22 cellular contexts compared by ENCODE assay signal in the genomic region with DNA sequence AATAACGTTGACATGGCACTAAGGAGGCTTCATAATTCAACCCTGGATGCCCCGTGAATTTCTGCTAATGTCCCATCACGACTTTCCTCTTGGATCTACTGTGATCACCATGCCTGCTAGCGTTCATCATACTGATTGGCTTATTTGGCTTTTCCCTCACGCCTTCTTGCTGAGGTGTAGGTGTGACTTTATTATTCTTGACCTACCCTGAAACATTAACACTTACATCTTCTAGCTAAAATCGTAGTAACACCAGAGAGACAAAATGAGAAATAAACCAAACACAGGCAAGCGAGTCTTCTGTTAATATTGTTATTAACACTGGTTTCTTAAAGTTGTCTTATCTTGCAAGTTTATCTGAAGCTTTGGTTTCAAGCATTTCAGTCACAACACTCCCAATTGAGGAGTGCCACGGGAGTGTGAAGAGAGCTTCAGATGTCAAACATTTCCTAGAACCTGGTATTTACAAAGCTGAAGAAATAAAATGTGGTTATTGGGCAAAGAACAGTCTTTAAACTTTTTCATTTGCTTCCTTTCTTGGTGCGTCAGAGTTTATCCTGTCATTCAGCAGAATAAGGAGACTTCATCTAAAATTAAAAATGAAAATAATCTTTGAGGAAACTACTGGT. TPM values are rescaled to one million over a fixed set of nuclear protein-coding genes. Genes with fewer than 3 reads are reported as not detected.
DNase-seq lines count a peak whose midpoint lies in the region; ATAC-seq and TF ChIP-seq lines count a peak whose summit lies in the region.
"Had no signal": no experiment of that assay in that cellular context is flagged by ENCODE, and none has a peak within 500 bp of the region (broad histone marks: within the 10 kb centered on the region; RNA-seq: fewer than 3 reads in every experiment).

No MANE protein-coding gene starts in this region.

- H3K9ac ChIP-seq in SK-N-SH = no peak overlapping the region
- H3K9ac ChIP-seq: neural progenitor cell had no signal

- TF ChIP-seq CTCF in spleen (IDR thresholded peaks at IDR 0.05 in 8 of 11, conservative IDR thresholded peaks at IDR 0.05 in 3 of 11) = no peak
- TF ChIP-seq CTCF in SK-N-SH (IDR thresholded peaks at IDR 0.05) = no peak
- no peak for TF ChIP-seq CTCF in A673 (conservative IDR thresholded peaks at IDR 0.05; ENCODE audit: low read depth, low read length)

- TF ChIP-seq EP300 in SK-N-SH (IDR thresholded peaks at IDR 0.05; ENCODE audit: borderline replicate concordance in 1 of 2, low read depth in 1 of 2, low read length in 1 of 2) = no peak

- no peaks in the 10 kb centered on the region for H3K79me2 ChIP-seq in SK-N-SH (ENCODE audit: insufficient read depth)

- H3K36me3 ChIP-seq in spleen = peaks cover 0 to 22% (median 0%) of the 10 kb centered on the region in 6 donors
- no peaks in the 10 kb centered on the region for H3K36me3 ChIP-seq in SK-N-SH (replicated peaks in 1 of 2; ENCODE audit: control insufficient read depth in 1 of 2, insufficient read depth in 2 of 2, low read length in 1 of 2)
- no peaks in the 10 kb centered on the region for H3K36me3 ChIP-seq in A673 (ENCODE audit: insufficient read depth, low read length, poor library complexity, severe bottlenecking)
- H3K36me3 ChIP-seq: ascending aorta, MG63, neural progenitor cell, sigmoid colon had no signal

- peaks cover 60% of the 10 kb centered on the region for H3K4me1 Mint-ChIP-seq in activated naive CD4-positive, alpha-beta T cell treated with anti-CD3 and anti-CD28 coated beads for 36 hours (ENCODE audit: low read depth)
- H3K4me1 Mint-ChIP-seq in T-helper 1 cell treated with Interleukin-12 subunit alpha and Interleukin-12 subunit beta and Interleukin-4 antibody, amounts not matched to agents 30 μg/mL and 1 μg/mL, for 36 hours (ENCODE audit: low read depth) = peaks cover 57% of the 10 kb centered on the region
- H3K4me1 Mint-ChIP-seq in activated naive CD8-positive, alpha-beta T cell treated with anti-CD3 and anti-CD28 coated beads, Interleukin-2, amount 50 U/mL, for 24 hours = peaks cover 53% of the 10 kb centered on the region

- H3K27me3 ChIP-seq in spleen (replicated peaks in 1 of 7) = no peaks in the 10 kb centered on the region
- H3K27me3 ChIP-seq in SK-N-SH (ENCODE audit: insufficient read depth) = no peaks in the 10 kb centered on the region
- H3K27me3 ChIP-seq in A673 (replicated peaks; ENCODE audit: insufficient read depth, low read depth, low read length, poor library complexity) = no peaks in the 10 kb centered on the region
- H3K27me3 ChIP-seq: ascending aorta, dorsolateral prefrontal cortex, heart left ventricle, MG63, neural progenitor cell, sigmoid colon had no signal

- no peaks in the 10 kb centered on the region for H4K20me1 ChIP-seq in SK-N-SH (ENCODE audit: insufficient read depth)

- TF ChIP-seq POLR2A in spleen (IDR thresholded peaks at IDR 0.05) = no peak

- peaks cover 17% of the 10 kb centered on the region for H3K36me3 Mint-ChIP-seq in activated naive CD4-positive, alpha-beta T cell treated with anti-CD3 and anti-CD28 coated beads for 36 hours (ENCODE audit: low read depth)
- H3K36me3 Mint-ChIP-seq in T-helper 1 cell treated with Interleukin-12 subunit alpha and Interleukin-12 subunit beta and Interleukin-4 antibody, amounts not matched to agents 30 μg/mL and 1 μg/mL, for 36 hours (ENCODE audit: low read depth) = peaks cover 59% of the 10 kb centered on the region
- peaks cover 55% of the 10 kb centered on the region for H3K36me3 Mint-ChIP-seq in activated naive CD8-positive, alpha-beta T cell treated with anti-CD3 and anti-CD28 coated beads, Interleukin-2, amount 50 U/mL, for 24 hours (ENCODE audit: low read depth)
- H3K36me3 Mint-ChIP-seq: neural progenitor cell had no signal

- H3K4me1 ChIP-seq in spleen (peaks cover 8 to 68% (median 34%) of the 10 kb centered on the region in 6 donors), SK-N-SH (ENCODE audit: control insufficient read depth in 1 of 2, insufficient read depth in 2 of 2, low read depth in 1 of 2, low read length in 1 of 2) (no peaks in the 10 kb centered on the region; a peak in 1 of 4 replicates), A673 (ENCODE audit: insufficient read depth, low read length, poor library complexity, severe bottlenecking) (no peaks in the 10 kb centered on the region)
- H3K4me1 ChIP-seq: ascending aorta, neural progenitor cell, sigmoid colon had no signal

- H3K9me3 ChIP-seq in spleen (no peaks in the 10 kb centered on the region), SK-N-SH (no peaks in the 10 kb centered on the region), A673 (ENCODE audit: low read depth, low read length, poor library complexity, severe bottlenecking) (no peaks in the 10 kb centered on the region)
- H3K9me3 ChIP-seq: ascending aorta, heart left ventricle, MG63, sigmoid colon had no signal

- no peak overlapping the region for H3K4me3 ChIP-seq in spleen
- no peak overlapping the region for H3K4me3 ChIP-seq in SK-N-SH (ENCODE audit: low read depth in 2 of 2, low read length in 1 of 2)
- H3K4me3 ChIP-seq in A673 (ENCODE audit: low read depth, low read length, poor library complexity, severe bottlenecking) = no peak overlapping the region
- H3K4me3 ChIP-seq: ascending aorta, dorsolateral prefrontal cortex, heart left ventricle, MG63, neural progenitor cell, sigmoid colon had no signal

- no peaks in the 10 kb centered on the region for H3K9me2 ChIP-seq in SK-N-SH

- H3K4me3 Mint-ChIP-seq in activated naive CD4-positive, alpha-beta T cell treated with anti-CD3 and anti-CD28 coated beads for 36 hours = no peak overlapping the region
- peak overlapping the region; percentile 47 for H3K4me3 Mint-ChIP-seq in T-helper 1 cell treated with Interleukin-12 subunit alpha and Interleukin-12 subunit beta and Interleukin-4 antibody, amounts not matched to agents 30 μg/mL and 1 μg/mL, for 36 hours
- H3K4me3 Mint-ChIP-seq in activated naive CD8-positive, alpha-beta T cell treated with anti-CD3 and anti-CD28 coated beads, Interleukin-2, amount 50 U/mL, for 24 hours = peak overlapping the region; percentile 27
- H3K4me3 Mint-ChIP-seq: neural progenitor cell had no signal

- no TSS peak for BruUV-seq in A673 (replicated peaks; lab: Mats Ljungman, UMichigan)

- 73 to 82% (median 78%) methylated on average over 9 of the region's 9 CpGs for WGBS in spleen, 5 donors
- 63% methylated on average over 9 of the region's 9 CpGs for WGBS in SK-N-SH (ENCODE audit: low lambda C conversion rate)

- intact Hi-C loops in activated naive CD4-positive, alpha-beta T cell treated with anti-CD3 and anti-CD28 coated beads for 36 hours (cut with micrococcal nuclease) = loop anchor here (1.0 to 10.0 kb wide), 2 partner anchors 8 to 1725 kb away; no protein-coding TSS in a partner anchor
- intact Hi-C loops in spleen (cut with DNase I; ENCODE audit: low total_unique reads) = no loop called here
- intact Hi-C loops in A673 (cut with micrococcal nuclease; ENCODE audit: unreplicated experiment) = no loop called here

- TF ChIP-seq RAD21 in SK-N-SH (IDR thresholded peaks at IDR 0.05; ENCODE audit: low read length) = no peak

- no peak for DNase-seq in activated naive CD4-positive, alpha-beta T cell treated with anti-CD3 and anti-CD28 coated beads for 36 hours
- no peak for DNase-seq in activated naive CD4-positive, alpha-beta T cell treated with Interleukin-2 at 50 U/mL for 16 hours
- DNase-seq in activated naive CD8-positive, alpha-beta T cell treated with anti-CD3 and anti-CD28 coated beads, Interleukin-2, amount 50 U/mL, for 24 hours = no peak
- DNase-seq in spleen (no peak), SK-N-SH (no peak), A673 (ENCODE audit: low spot score) (no peak)
- DNase-seq: activated effector memory CD4-positive, alpha-beta T cell treated with Interleukin-2 at 50 U/mL for 16 hours; C1 segment of cervical spinal cord; DMS 273 treated with DMSO at 0.1 percent for 48 hours; dorsolateral prefrontal cortex; heart left ventricle; MG63; NCI-H1436; posterior cingulate gyrus; SIG-M5; sigmoid colon had no signal

- H3K4me2 ChIP-seq in SK-N-SH = no peak overlapping the region
- H3K4me2 ChIP-seq: neural progenitor cell had no signal

- peak overlapping the region in 6 of 8 donors; percentile 21 to 68 (median 44) for H3K27ac ChIP-seq in spleen
- H3K27ac ChIP-seq in SK-N-SH (ENCODE audit: low read depth in 2 of 2, low read length in 1 of 2) = no peak overlapping the region
- no peak overlapping the region for H3K27ac ChIP-seq in A673 (ENCODE audit: low read depth, low read length, poor library complexity, severe bottlenecking)
- H3K27ac ChIP-seq: ascending aorta, dorsolateral prefrontal cortex, neural progenitor cell, sigmoid colon had no signal

- no peaks in the 10 kb centered on the region for H3K27me3 Mint-ChIP-seq in activated naive CD4-positive, alpha-beta T cell treated with anti-CD3 and anti-CD28 coated beads for 36 hours (ENCODE audit: low read depth)
- no peaks in the 10 kb centered on the region for H3K27me3 Mint-ChIP-seq in T-helper 1 cell treated with Interleukin-12 subunit alpha and Interleukin-12 subunit beta and Interleukin-4 antibody, amounts not matched to agents 30 μg/mL and 1 μg/mL, for 36 hours (ENCODE audit: low read depth)
- H3K27me3 Mint-ChIP-seq in activated naive CD8-positive, alpha-beta T cell treated with anti-CD3 and anti-CD28 coated beads, Interleukin-2, amount 50 U/mL, for 24 hours = no peaks in the 10 kb centered on the region

- no peak for ATAC-seq in activated naive CD8-positive, alpha-beta T cell treated with anti-CD3 and anti-CD28 coated beads, Interleukin-2, amount 50 U/mL, for 24 hours
- no peak for ATAC-seq in GM18498 (IDR thresholded peaks at IDR 0.05; ENCODE audit: unreplicated experiment)
- ATAC-seq: heart left ventricle, left lobe of liver, Panc1 had no signal

- H3K9me3 Mint-ChIP-seq in activated naive CD4-positive, alpha-beta T cell treated with anti-CD3 and anti-CD28 coated beads for 36 hours = no peaks in the 10 kb centered on the region
- peaks cover 4% of the 10 kb centered on the region for H3K9me3 Mint-ChIP-seq in T-helper 1 cell treated with Interleukin-12 subunit alpha and Interleukin-12 subunit beta and Interleukin-4 antibody, amounts not matched to agents 30 μg/mL and 1 μg/mL, for 36 hours
- peaks cover 3% of the 10 kb centered on the region for H3K9me3 Mint-ChIP-seq in activated naive CD8-positive, alpha-beta T cell treated with anti-CD3 and anti-CD28 coated beads, Interleukin-2, amount 50 U/mL, for 24 hours
- H3K9me3 Mint-ChIP-seq: neural progenitor cell had no signal

- no peak overlapping the region for H2AFZ ChIP-seq in SK-N-SH (ENCODE audit: low read depth)
- H2AFZ ChIP-seq: neural progenitor cell had no signal

- CTCF ChIA-PET in activated naive CD4-positive, alpha-beta T cell treated with anti-CD3 and anti-CD28 coated beads for 36 hours (lab: Charles Lee) = interaction anchor here (0.7 to 2.5 kb wide), 13 partner anchors 9 to 524 kb away, joined by 3 to 15 read pairs (median 4); no protein-coding TSS in a partner anchor
- CTCF ChIA-PET in SK-N-SH (lab: Yijun Ruan, JAX) = interaction anchor here (0.6 to 2.7 kb wide), 9 partner anchors 8 to 249 kb away, joined by 3 to 13 read pairs (median 3); no protein-coding TSS in a partner anchor
- CTCF ChIA-PET in A673 (lab: Charles Lee) = no interaction called here

- H3K27ac Mint-ChIP-seq in activated naive CD4-positive, alpha-beta T cell treated with anti-CD3 and anti-CD28 coated beads for 36 hours = peak overlapping the region; percentile 79
- peak overlapping the region; percentile 56 for H3K27ac Mint-ChIP-seq in T-helper 1 cell treated with Interleukin-12 subunit alpha and Interleukin-12 subunit beta and Interleukin-4 antibody, amounts not matched to agents 30 μg/mL and 1 μg/mL, for 36 hours
- peak overlapping the region; percentile 61 for H3K27ac Mint-ChIP-seq in activated naive CD8-positive, alpha-beta T cell treated with anti-CD3 and anti-CD28 coated beads, Interleukin-2, amount 50 U/mL, for 24 hours
- H3K27ac Mint-ChIP-seq: neural progenitor cell had no signal

- H3F3A ChIP-seq in SK-N-SH (replicated peaks; ENCODE audit: insufficient read depth) = no peaks in the 10 kb centered on the region

- POLR2A ChIA-PET in SK-N-SH (lab: Yijun Ruan, JAX) (no interaction called here), A673 (lab: Charles Lee; ENCODE audit: low non-redundant PET) (no interaction called here)

RNA-seq across cellular contexts. Expression of a gene that starts 15.4 kb away (rescaled TPM):
- total RNA-seq in activated naive CD4-positive, alpha-beta T cell treated with anti-CD3 and anti-CD28 coated beads for 36 hours = 100 to 1,000 TPM; 376 to 402 TPM
- total RNA-seq in spleen (100 to 1,000 TPM in 6 of 7 donors, 10 to 100 TPM in 1; 98.0 to 246 (median 171) TPM), A673 (2021) (69.5 and 76.5 TPM in 2 replicates)
- polyA plus RNA-seq in spleen (10 to 100 TPM; 19.5 to 61.4 (median 25.6) TPM), SK-N-SH (2012; rRNA removed) (22.1 and 26.9 TPM in 2 replicates)
- polyA plus RNA-seq in SK-N-SH (2012; cell fraction: cytosol; rRNA removed) = 25.8 and 27.2 TPM in 2 replicates
- 25.9 and 30.7 TPM in 2 replicates for polyA plus RNA-seq in SK-N-SH (2012; cell fraction: nucleus; rRNA removed)

Comparison
In these comparisons a context has a peak if more than half of its experiments do, and no peak if none do; other contexts are left out.
1. H3K27ac ChIP-seq: peak in spleen (6 of 8); none in SK-N-SH (0 of 2) and A673 (single experiment).
2. Peak in every context shown above with its lines, with median percentiles within 50 percentile points of each other: H3K27ac Mint-ChIP-seq.